26 cellular contexts compared by ENCODE assay signal in genomic region chr20:47079047-47079446, GRCh38.
"Had no signal": no experiment of that assay in that cellular context is flagged by ENCODE, and none has a peak within 500 bp of the region (broad histone marks: within the 10 kb centered on the region; RNA-seq: fewer than 3 reads in every experiment).

No MANE protein-coding gene starts in this region.

- DNase-seq: stimulated activated CD4-positive, alpha-beta T cell treated with anti-CD3 and anti-CD28 coated beads, Interleukin-2, amount 100 ng/mL, for 24 hours; stimulated activated CD4-positive, alpha-beta T cell treated with anti-CD3 and anti-CD28 coated beads, Interleukin-2, amount 100 ng/mL, for 48 hours; stimulated activated CD4-positive, alpha-beta T cell treated with anti-CD3 and anti-CD28 coated beads, Interleukin-4, amount 100 ng/mL, for 1 hour; stimulated activated CD4-positive, alpha-beta T cell treated with anti-CD3 and anti-CD28 coated beads, Interleukin-4, amount 100 ng/mL, for 24 hours; stimulated activated CD4-positive, alpha-beta T cell treated with anti-CD3 and anti-CD28 coated beads, Interleukin-4, amount 100 ng/mL, for 4 hours; stimulated activated CD8-positive, alpha-beta memory T cell treated with anti-CD3 and anti-CD28 coated beads, Interleukin-4, amount 100 ng/mL, for 48 hours; stimulated activated naive B cell treated with anti-CD40 and anti-IgM and Interleukin-4, amounts not matched to agents 10 μg/mL and 1 μg/mL and 100 μg/mL, for 72 hours; stimulated activated naive CD4-positive, alpha-beta T cell; stimulated activated naive CD4-positive, alpha-beta T cell treated with Interleukin-2 at 50 U/mL for 16 hours; stimulated activated naive CD8-positive, alpha-beta T cell treated with anti-CD3 and anti-CD28 coated beads, Interleukin-15, amount 100 ng/mL, for 72 hours; stimulated activated naive CD8-positive, alpha-beta T cell treated with anti-CD3 and anti-CD28 coated beads, Interleukin-15, Interleukin-2, amounts not matched to agents 100 U/mL and 50 U/mL, for 24 hours; substantia nigra; testis; thyroid gland; transverse colon; trophoblast cell; upper lobe of left lung; upper lobe of right lung; uterus had no signal

- FAIRE-seq: urothelium cell line had no signal

- H3K4me3 ChIP-seq: suprapubic skin, testis, thoracic aorta, thyroid gland, tibial nerve, transverse colon, upper lobe of left lung, upper lobe of right lung, uterus, vagina had no signal

- ATAC-seq: stimulated activated effector memory CD8-positive, alpha-beta T cell treated with anti-CD3 and anti-CD28 coated beads, Interleukin-12 subunit alpha, Interleukin-12 subunit beta, amount 100 ng/mL, for 72 hours; stimulated activated memory B cell treated with anti-CD40 and anti-IgM and Interleukin-4, amounts not matched to agents 10 μg/mL and 1 μg/mL and 100 μg/mL, for 72 hours; stimulated activated naive B cell treated with anti-CD40 and anti-IgM and Interleukin-4, amounts not matched to agents 10 μg/mL and 1 μg/mL and 100 μg/mL, for 72 hours; stimulated activated naive CD8-positive, alpha-beta T cell treated with anti-CD3 and anti-CD28 coated beads, Interleukin-15, amount 100 ng/mL, for 72 hours; stimulated activated naive CD8-positive, alpha-beta T cell treated with anti-CD3 and anti-CD28 coated beads, Interleukin-15, Interleukin-2, amounts not matched to agents 100 U/mL and 50 U/mL, for 24 hours; upper lobe of right lung had no signal

- H3K4me1 ChIP-seq: suprapubic skin, testis, thyroid gland, tibial nerve, transverse colon, upper lobe of left lung, upper lobe of right lung, uterus, vagina had no signal

- H3K27ac ChIP-seq: suprapubic skin, testis, thoracic aorta, thyroid gland, tibial nerve, transverse colon, upper lobe of left lung, upper lobe of right lung, uterus, vagina had no signal

- H3K36me3 ChIP-seq: suprapubic skin, thoracic aorta, thyroid gland, transverse colon, upper lobe of left lung, upper lobe of right lung, uterus had no signal

- H3K9me3 ChIP-seq: suprapubic skin, testis, thyroid gland, uterus, vagina had no signal

- H3K27me3 ChIP-seq: suprapubic skin, testis, thyroid gland, tibial nerve, transverse colon, upper lobe of left lung, vagina had no signal
